Comparison of ENCODE assay signal across 1 cellular context in genomic region chr7:159103382-159104187, GRCh38.
TF ChIP-seq lines count a peak whose summit lies in the region.

No MANE protein-coding gene starts in this region.

TF ChIP-seq in HEK293T, 16 proteins besides CTCF, POLR2A, EP300 and RAD21:
- TF ChIP-seq PKNOX1 (IDR thresholded peaks at IDR 0.05) (no peak), ARNT (IDR thresholded peaks at IDR 0.05) (no peak), FOXA1 (IDR thresholded peaks at IDR 0.05) (no peak), FOXK2 (IDR thresholded peaks at IDR 0.05) (no peak), CTBP1 (IDR thresholded peaks at IDR 0.05; ENCODE audit: borderline replicate concordance) (no peak), FOXM1 (IDR thresholded peaks at IDR 0.05; ENCODE audit: borderline replicate concordance) (no peak), ELF4 (IDR thresholded peaks at IDR 0.05) (no peak), TARDBP (IDR thresholded peaks at IDR 0.05) (no peak), SUZ12 (IDR thresholded peaks at IDR 0.05) (no peak), HDGF (IDR thresholded peaks at IDR 0.05; ENCODE audit: borderline replicate concordance) (no peak), ZNF384 (IDR thresholded peaks at IDR 0.05) (no peak), LEF1 (IDR thresholded peaks at IDR 0.05; ENCODE audit: borderline replicate concordance) (no peak), BHLHE40 (IDR thresholded peaks at IDR 0.05; ENCODE audit: borderline replicate concordance) (no peak), L3MBTL2 (conservative IDR thresholded peaks at IDR 0.05) (no peak), SP1 (IDR thresholded peaks at IDR 0.05) (no peak), NFRKB (IDR thresholded peaks at IDR 0.05) (no peak)
